Comparison of ENCODE assay signal across 1 cellular context in the genomic region with DNA sequence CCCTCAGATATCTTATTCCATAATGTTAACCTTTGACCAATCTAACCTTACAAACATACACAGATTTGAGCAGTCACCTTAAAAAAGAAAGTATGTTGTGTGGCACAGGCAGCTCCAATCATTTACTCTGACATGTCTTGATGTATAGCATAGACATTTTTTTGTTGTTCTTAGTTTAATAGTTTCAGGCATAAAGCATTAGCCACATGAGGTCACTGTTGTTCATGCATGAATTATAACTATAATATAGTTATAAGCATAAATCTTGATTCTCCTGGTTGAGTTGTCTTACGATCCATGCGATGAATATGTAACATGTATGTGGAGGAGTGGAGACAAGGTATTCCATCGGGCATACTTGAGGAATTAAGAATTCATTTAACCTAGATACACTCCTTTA.
TF ChIP-seq lines count a peak whose summit lies in the region.

No MANE protein-coding gene starts in this region.

TF ChIP-seq in WTC11, 78 proteins besides CTCF, POLR2A, EP300 and RAD21:
- TF ChIP-seq, protein P1, sequence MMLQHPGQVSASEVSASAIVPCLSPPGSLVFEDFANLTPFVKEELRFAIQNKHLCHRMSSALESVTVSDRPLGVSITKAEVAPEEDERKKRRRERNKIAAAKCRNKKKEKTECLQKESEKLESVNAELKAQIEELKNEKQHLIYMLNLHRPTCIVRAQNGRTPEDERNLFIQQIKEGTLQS (CRISPR knock-in tag; conservative IDR thresholded peaks at IDR 0.05): no peak
- no peak for TF ChIP-seq ATF1 (CRISPR knock-in tag; IDR thresholded peaks at IDR 0.05)
- TF ChIP-seq, protein P2, sequence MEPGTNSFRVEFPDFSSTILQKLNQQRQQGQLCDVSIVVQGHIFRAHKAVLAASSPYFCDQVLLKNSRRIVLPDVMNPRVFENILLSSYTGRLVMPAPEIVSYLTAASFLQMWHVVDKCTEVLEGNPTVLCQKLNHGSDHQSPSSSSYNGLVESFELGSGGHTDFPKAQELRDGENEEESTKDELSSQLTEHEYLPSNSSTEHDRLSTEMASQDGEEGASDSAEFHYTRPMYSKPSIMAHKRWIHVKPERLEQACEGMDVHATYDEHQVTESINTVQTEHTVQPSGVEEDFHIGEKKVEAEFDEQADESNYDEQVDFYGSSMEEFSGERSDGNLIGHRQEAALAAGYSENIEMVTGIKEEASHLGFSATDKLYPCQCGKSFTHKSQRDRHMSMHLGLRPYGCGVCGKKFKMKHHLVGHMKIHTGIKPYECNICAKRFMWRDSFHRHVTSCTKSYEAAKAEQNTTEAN (CRISPR knock-in tag; IDR thresholded peaks at IDR 0.05): no peak
